ENCODE assay signal across 1 cellular context in the genomic region with DNA sequence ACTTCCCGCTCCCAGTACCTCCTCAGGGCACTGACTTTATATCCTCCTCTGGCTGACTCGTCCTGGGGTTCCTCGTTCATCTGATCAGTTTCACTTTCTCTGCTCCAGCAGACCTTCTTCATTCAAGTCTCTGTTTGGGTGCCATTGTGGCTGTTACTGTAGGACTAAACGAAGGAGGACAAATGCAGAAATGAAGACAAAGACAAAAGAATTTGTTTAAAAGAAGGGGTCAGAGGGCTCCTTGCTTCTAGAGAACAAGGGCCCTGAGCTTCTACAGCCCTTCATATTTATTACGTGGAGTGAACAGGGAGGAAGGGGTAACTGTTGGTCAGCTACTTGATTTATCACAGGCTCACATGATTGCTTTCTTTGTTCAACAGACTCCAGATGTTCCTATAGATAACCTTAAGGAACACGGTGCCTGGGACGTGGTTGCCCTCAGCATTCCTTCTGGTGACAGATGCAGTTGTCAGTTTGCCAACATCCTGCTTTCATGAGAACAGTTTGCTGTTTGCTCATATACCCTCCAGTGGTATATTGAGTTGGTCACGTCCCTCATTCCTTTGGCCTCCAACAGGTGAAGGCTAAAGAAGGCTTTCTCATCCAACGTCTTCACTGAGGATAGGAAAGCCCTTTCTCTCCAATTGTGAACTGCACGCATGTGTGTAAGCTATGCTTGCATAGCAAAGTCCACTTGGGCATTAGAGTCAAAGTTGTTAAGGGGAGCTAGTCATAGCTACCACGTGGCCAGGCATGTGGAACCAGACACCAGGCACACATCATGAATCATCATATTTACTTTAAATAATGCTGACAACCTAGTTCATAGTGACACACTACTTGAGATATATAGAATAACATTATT.
A peak's percentile ranks its signal among the peaks of the same experiment; 100 is the strongest.
TF ChIP-seq lines count a peak whose summit lies in the region.

No MANE protein-coding gene starts in this region.

TF ChIP-seq in IMR-90, 13 proteins besides CTCF, POLR2A, EP300 and RAD21:
- TF ChIP-seq MAFK (IDR thresholded peaks at IDR 0.05; ENCODE audit: low read depth, low read length) = peak; percentile 91
- TF ChIP-seq NFE2L2 (IDR thresholded peaks at IDR 0.05; ENCODE audit: low read depth, low read length) = peak; percentile 60; the same call in 1 of the 2 replicates
- TF ChIP-seq, protein P1, sequence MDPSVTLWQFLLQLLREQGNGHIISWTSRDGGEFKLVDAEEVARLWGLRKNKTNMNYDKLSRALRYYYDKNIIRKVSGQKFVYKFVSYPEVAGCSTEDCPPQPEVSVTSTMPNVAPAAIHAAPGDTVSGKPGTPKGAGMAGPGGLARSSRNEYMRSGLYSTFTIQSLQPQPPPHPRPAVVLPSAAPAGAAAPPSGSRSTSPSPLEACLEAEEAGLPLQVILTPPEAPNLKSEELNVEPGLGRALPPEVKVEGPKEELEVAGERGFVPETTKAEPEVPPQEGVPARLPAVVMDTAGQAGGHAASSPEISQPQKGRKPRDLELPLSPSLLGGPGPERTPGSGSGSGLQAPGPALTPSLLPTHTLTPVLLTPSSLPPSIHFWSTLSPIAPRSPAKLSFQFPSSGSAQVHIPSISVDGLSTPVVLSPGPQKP (IDR thresholded peaks at IDR 0.05; ENCODE audit: borderline replicate concordance, low read depth, low read length) = no peak
- no peak for TF ChIP-seq SMC3 (IDR thresholded peaks at IDR 0.05; ENCODE audit: low read depth, low read length)
- peak; percentile 71 for TF ChIP-seq MXI1 (IDR thresholded peaks at IDR 0.05; ENCODE audit: borderline replicate concordance, low read depth, low read length)
- TF ChIP-seq MAZ (IDR thresholded peaks at IDR 0.05; ENCODE audit: borderline replicate concordance, low read depth, low read length) = no peak
- peak; percentile 65; the same call in 1 of the 2 replicates for TF ChIP-seq FOS (IDR thresholded peaks at IDR 0.05; ENCODE audit: low read depth, low read length)
- TF ChIP-seq RFX5 (IDR thresholded peaks at IDR 0.05; ENCODE audit: low read depth, low read length) = no peak
- TF ChIP-seq CHD1 (IDR thresholded peaks at IDR 0.05; ENCODE audit: low read depth, low read length) = no peak
- TF ChIP-seq RCOR1 (IDR thresholded peaks at IDR 0.05; ENCODE audit: insufficient replicate concordance, low read length) = peak; percentile 32
- no peak for TF ChIP-seq CEBPB (IDR thresholded peaks at IDR 0.05; ENCODE audit: low read depth, low read length)
- peak; percentile 80; the same call in 1 of the 2 replicates for TF ChIP-seq BHLHE40 (IDR thresholded peaks at IDR 0.05; ENCODE audit: low read depth, low read length)
- TF ChIP-seq, protein P2, sequence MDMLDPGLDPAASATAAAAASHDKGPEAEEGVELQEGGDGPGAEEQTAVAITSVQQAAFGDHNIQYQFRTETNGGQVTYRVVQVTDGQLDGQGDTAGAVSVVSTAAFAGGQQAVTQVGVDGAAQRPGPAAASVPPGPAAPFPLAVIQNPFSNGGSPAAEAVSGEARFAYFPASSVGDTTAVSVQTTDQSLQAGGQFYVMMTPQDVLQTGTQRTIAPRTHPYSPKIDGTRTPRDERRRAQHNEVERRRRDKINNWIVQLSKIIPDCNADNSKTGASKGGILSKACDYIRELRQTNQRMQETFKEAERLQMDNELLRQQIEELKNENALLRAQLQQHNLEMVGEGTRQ (IDR thresholded peaks at IDR 0.05; ENCODE audit: low read depth, low read length) = peak; percentile 91
